ENCODE assay signal across 1 cellular context in genomic region chr2:101398026-101398830, GRCh38.
A peak's percentile ranks its signal among the peaks of the same experiment; 100 is the strongest.
TF ChIP-seq lines count a peak whose summit lies in the region.

No MANE protein-coding gene starts in this region.

TF ChIP-seq in GM12878, 131 proteins besides CTCF, POLR2A, EP300 and RAD21:
- TF ChIP-seq, protein P1, sequence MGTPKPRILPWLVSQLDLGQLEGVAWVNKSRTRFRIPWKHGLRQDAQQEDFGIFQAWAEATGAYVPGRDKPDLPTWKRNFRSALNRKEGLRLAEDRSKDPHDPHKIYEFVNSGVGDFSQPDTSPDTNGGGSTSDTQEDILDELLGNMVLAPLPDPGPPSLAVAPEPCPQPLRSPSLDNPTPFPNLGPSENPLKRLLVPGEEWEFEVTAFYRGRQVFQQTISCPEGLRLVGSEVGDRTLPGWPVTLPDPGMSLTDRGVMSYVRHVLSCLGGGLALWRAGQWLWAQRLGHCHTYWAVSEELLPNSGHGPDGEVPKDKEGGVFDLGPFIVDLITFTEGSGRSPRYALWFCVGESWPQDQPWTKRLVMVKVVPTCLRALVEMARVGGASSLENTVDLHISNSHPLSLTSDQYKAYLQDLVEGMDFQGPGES (IDR thresholded peaks at IDR 0.05) = no peak
- 0 out of 2 replicates have a peak, but pooled peaks have one; percentile 11 for TF ChIP-seq IKZF1 (conservative IDR thresholded peaks at IDR 0.05)
- peak in 1 of 2 experiments; percentile 15; a peak in 1 of 4 replicates for TF ChIP-seq IKZF2 (IDR thresholded peaks at IDR 0.05)
- TF ChIP-seq KDM1A (IDR thresholded peaks at IDR 0.05; ENCODE audit: borderline replicate concordance) = no peak
- TF ChIP-seq, protein P2, sequence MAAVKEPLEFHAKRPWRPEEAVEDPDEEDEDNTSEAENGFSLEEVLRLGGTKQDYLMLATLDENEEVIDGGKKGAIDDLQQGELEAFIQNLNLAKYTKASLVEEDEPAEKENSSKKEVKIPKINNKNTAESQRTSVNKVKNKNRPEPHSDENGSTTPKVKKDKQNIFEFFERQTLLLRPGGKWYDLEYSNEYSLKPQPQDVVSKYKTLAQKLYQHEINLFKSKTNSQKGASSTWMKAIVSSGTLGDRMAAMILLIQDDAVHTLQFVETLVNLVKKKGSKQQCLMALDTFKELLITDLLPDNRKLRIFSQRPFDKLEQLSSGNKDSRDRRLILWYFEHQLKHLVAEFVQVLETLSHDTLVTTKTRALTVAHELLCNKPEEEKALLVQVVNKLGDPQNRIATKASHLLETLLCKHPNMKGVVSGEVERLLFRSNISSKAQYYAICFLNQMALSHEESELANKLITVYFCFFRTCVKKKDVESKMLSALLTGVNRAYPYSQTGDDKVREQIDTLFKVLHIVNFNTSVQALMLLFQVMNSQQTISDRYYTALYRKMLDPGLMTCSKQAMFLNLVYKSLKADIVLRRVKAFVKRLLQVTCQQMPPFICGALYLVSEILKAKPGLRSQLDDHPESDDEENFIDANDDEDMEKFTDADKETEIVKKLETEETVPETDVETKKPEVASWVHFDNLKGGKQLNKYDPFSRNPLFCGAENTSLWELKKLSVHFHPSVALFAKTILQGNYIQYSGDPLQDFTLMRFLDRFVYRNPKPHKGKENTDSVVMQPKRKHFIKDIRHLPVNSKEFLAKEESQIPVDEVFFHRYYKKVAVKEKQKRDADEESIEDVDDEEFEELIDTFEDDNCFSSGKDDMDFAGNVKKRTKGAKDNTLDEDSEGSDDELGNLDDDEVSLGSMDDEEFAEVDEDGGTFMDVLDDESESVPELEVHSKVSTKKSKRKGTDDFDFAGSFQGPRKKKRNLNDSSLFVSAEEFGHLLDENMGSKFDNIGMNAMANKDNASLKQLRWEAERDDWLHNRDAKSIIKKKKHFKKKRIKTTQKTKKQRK (IDR thresholded peaks at IDR 0.05; ENCODE audit: low read depth, low read length) = no peak
- TF ChIP-seq, protein P3, sequence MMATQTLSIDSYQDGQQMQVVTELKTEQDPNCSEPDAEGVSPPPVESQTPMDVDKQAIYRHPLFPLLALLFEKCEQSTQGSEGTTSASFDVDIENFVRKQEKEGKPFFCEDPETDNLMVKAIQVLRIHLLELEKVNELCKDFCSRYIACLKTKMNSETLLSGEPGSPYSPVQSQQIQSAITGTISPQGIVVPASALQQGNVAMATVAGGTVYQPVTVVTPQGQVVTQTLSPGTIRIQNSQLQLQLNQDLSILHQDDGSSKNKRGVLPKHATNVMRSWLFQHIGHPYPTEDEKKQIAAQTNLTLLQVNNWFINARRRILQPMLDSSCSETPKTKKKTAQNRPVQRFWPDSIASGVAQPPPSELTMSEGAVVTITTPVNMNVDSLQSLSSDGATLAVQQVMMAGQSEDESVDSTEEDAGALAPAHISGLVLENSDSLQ (IDR thresholded peaks at IDR 0.05) = 0 out of 2 replicates have a peak, but pooled peaks have one; percentile 11
